ENCODE assay signal across 9 cellular contexts in the genomic region with DNA sequence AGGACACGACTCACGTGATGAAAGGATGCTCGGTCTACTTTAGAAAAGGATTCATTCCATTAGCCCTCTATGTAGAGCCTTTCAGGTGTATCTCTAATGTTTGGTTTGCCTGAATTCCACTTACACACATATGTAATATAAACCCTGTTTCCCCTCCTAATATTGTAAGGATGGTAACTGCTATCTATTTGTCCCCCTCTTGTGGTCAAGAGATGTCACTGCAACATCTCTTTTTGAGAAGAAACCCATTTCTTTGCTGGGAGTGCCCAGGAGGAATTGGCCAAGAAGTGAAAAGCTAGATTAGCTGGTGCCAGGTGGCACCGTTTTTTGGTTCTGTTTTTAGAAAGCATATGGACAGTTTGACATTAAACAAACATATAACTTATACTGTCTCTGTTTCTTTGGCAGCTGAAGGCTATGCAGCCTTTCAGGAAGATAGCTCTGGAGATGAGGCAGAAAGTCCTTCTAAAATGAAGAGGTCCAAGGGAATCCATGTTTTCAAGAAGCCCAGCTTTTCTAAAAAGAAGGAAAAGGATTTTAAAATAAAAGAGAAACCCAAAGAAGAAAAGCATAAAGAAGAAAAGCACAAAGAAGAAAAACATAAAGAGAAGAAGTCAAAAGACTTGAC. TPM values are rescaled to one million over a fixed set of nuclear protein-coding genes. Genes with fewer than 3 reads are reported as not detected.
DNase-seq lines count a peak whose midpoint lies in the region; ATAC-seq, FAIRE-seq and TF ChIP-seq lines count a peak whose summit lies in the region.
"Had no signal": no experiment of that assay in that cellular context is flagged by ENCODE, and none has a peak within 500 bp of the region (broad histone marks: within the 10 kb centered on the region; RNA-seq: fewer than 3 reads in every experiment).

No MANE protein-coding gene starts in this region.

- CTCF ChIA-PET in CD4-positive, alpha-beta T cell (lab: Charles Lee), result interaction anchor here (0.6 to 1.3 kb wide), 6 partner anchors 9 to 445 kb away, joined by 3 to 4 read pairs (median 3); no protein-coding TSS in a partner anchor
- CTCF ChIA-PET in mammary epithelial cell (lab: Charles Lee; ENCODE audit: low non-redundant PET) (interaction anchor here (0.7 to 1.7 kb wide), 3 partner anchors 62 to 532 kb away, joined by 4 to 5 read pairs (median 4); no protein-coding TSS in a partner anchor), HepG2 (lab: Yijun Ruan, JAX; ENCODE audit: low intra/inter-chr PET ratio, low total read pairs) (interaction anchor here (0.8 kb wide), 1 partner anchor 443 kb away, joined by 4 read pairs; no protein-coding TSS in a partner anchor)

- H2BK120ac ChIP-seq in H9 (ENCODE audit: low read depth, low read length, poor library complexity, severe bottlenecking), result no peak overlapping the region

- H2BK12ac ChIP-seq in H9 (ENCODE audit: insufficient read length, low read depth, low read length), result no peak overlapping the region

- H3K79me2 ChIP-seq in H9 (ENCODE audit: insufficient read depth, low read length) (no peaks in the 10 kb centered on the region), mammary epithelial cell (ENCODE audit: insufficient read depth, low read length) (peaks cover 35% of the 10 kb centered on the region), HepG2 (ENCODE audit: insufficient read depth, low read length) (no peaks in the 10 kb centered on the region)

- H3K27me3 ChIP-seq in CD4-positive, alpha-beta T cell (ENCODE audit: control insufficient read depth, insufficient read depth, low read length), result no peaks in the 10 kb centered on the region
- H3K27me3 ChIP-seq in H9 (ENCODE audit: insufficient read depth, low read length) (no peaks in the 10 kb centered on the region), mammary epithelial cell (ENCODE audit: insufficient read depth, low read length) (no peaks in the 10 kb centered on the region), HepG2 (ENCODE audit: control insufficient read depth in 1 of 2, insufficient read depth in 2 of 2, low read length in 2 of 2) (no peaks in the 10 kb centered on the region), vagina (no peaks in the 10 kb centered on the region)

- H3K9me3 Mint-ChIP-seq in CD4-positive, alpha-beta T cell, result no peaks in the 10 kb centered on the region
- no peaks in the 10 kb centered on the region for H3K9me3 Mint-ChIP-seq in H9
- H3K9me3 Mint-ChIP-seq: IgD-negative memory B cell had no signal

- H3K27me3 Mint-ChIP-seq in CD4-positive, alpha-beta T cell, result no peaks in the 10 kb centered on the region
- no peaks in the 10 kb centered on the region for H3K27me3 Mint-ChIP-seq in H9 (ENCODE audit: low read depth)
- H3K27me3 Mint-ChIP-seq: IgD-negative memory B cell had no signal

- peaks cover 54% of the 10 kb centered on the region for H3K36me3 Mint-ChIP-seq in CD4-positive, alpha-beta T cell (ENCODE audit: low read depth)
- peaks cover 0 to 21% (median 19%) of the 10 kb centered on the region in 3 experiments; a peak in 6 of 7 replicates for H3K36me3 Mint-ChIP-seq in H9 (ENCODE audit: insufficient read depth in 1 of 3, low read depth in 3 of 3)
- H3K36me3 Mint-ChIP-seq: IgD-negative memory B cell had no signal

- H3K14ac ChIP-seq in H9 (ENCODE audit: insufficient read depth, low read length), result no peak overlapping the region

- H3K4me2 ChIP-seq in H9 (ENCODE audit: insufficient read depth, insufficient read length, low read length), result no peak overlapping the region
- no peak overlapping the region for H3K4me2 ChIP-seq in mammary epithelial cell (ENCODE audit: insufficient read depth, low read depth, low read length)
- no peak overlapping the region for H3K4me2 ChIP-seq in HepG2 (ENCODE audit: low read depth, low read length)

- no peak overlapping the region for H4K5ac ChIP-seq in H9 (ENCODE audit: insufficient read length, low read depth, low read length)

- TF ChIP-seq EP300 in HepG2 (IDR thresholded peaks at IDR 0.05; ENCODE audit: low read depth in 2 of 2, low read length in 2 of 2) (no peak), HepG2 (CRISPR knock-in tag; IDR thresholded peaks at IDR 0.05; ENCODE audit: borderline replicate concordance) (no peak)

- BruUV-seq in mammary epithelial cell (replicated peaks; lab: Mats Ljungman, UMichigan) (no TSS peak), HepG2 (replicated peaks; lab: Mats Ljungman, UMichigan) (no TSS peak)

- dilution Hi-C loops in mammary epithelial cell (cut with HindIII; ENCODE audit: low sequenced_read_pairs), result loop anchor here (5.0 kb wide), 1 partner anchor 59 kb away; no protein-coding TSS in a partner anchor

- ATAC-seq in CD4-positive, alpha-beta T cell (ENCODE audit: poor library complexity), result peak; percentile 65
- ATAC-seq in HepG2 (no peak), HG03520 (IDR thresholded peaks at IDR 0.05; ENCODE audit: unreplicated experiment) (no peak), HG02981 (IDR thresholded peaks at IDR 0.05; ENCODE audit: unreplicated experiment) (no peak)

- H4K20me1 ChIP-seq in H9 (ENCODE audit: control insufficient read depth, insufficient read depth, insufficient read length), result no peaks in the 10 kb centered on the region
- no peaks in the 10 kb centered on the region for H4K20me1 ChIP-seq in mammary epithelial cell (ENCODE audit: insufficient read depth, low read length)
- H4K20me1 ChIP-seq in HepG2 (ENCODE audit: insufficient read depth, low read length), result no peaks in the 10 kb centered on the region

- H3K79me1 ChIP-seq in H9 (ENCODE audit: insufficient read depth, low read depth, low read length, poor library complexity, severe bottlenecking), result no peaks in the 10 kb centered on the region

- H2AK5ac ChIP-seq in H9 (ENCODE audit: insufficient read length, low read length), result no peak overlapping the region

- in situ Hi-C loops in mammary epithelial cell (cut with MboI; ENCODE audit: low sequenced_read_pairs in 2 of 2), result loop anchor here in 1 of 2 donors (25.0 kb wide), 1 partner anchor 854 kb away; no protein-coding TSS in a partner anchor
- in situ Hi-C loops in HepG2 (cut with HindIII; ENCODE audit: extremely low pct_ligation_motif_present, low pct_unique_long_range_greater_than_20kb), result no loop called here

- H3K18ac ChIP-seq in H9 (ENCODE audit: insufficient read length, low read depth, low read length), result no peak overlapping the region

- no peak for DNase-seq in CD4-positive, alpha-beta T cell
- DNase-seq in H9 (no peak), NCI-H69 (lab: John Stamatoyannopoulos, UW) (peak; percentile 82), mammary epithelial cell (peak; percentile 33), HepG2 (ENCODE audit: low spot score) (peak; percentile 14), vagina (ENCODE audit: extremely low spot score in 2 of 2) (no peak)

- no CpG with 5 or more reads among the region's 4 CpGs for WGBS in H9 (ENCODE audit: extremely low coverage, insufficient read length, low lambda C conversion rate)
- 75% methylated on average over 4 of the region's 4 CpGs for WGBS in mammary epithelial cell (ENCODE audit: low coverage, missing lambda C conversion rate)
- WGBS in HepG2 (ENCODE audit: low lambda C conversion rate), result 72% methylated on average over 4 of the region's 4 CpGs

- H3K4me3 Mint-ChIP-seq in CD4-positive, alpha-beta T cell, result no peak overlapping the region
- H3K4me3 Mint-ChIP-seq in H9, result no peak overlapping the region
- H3K4me3 Mint-ChIP-seq: IgD-negative memory B cell had no signal

- peak; percentile 56; the same call in 1 of the 2 replicates for TF ChIP-seq RAD21 in HepG2 (CRISPR knock-in tag; IDR thresholded peaks at IDR 0.05)

- no peak overlapping the region for H3K4ac ChIP-seq in H9 (ENCODE audit: low read depth, low read length)

- no peaks in the 10 kb centered on the region for H3K23me2 ChIP-seq in H9 (ENCODE audit: insufficient read length, low read depth, low read length, poor library complexity, severe bottlenecking)

- peak; percentile 96 for TF ChIP-seq CTCF in CD4-positive, alpha-beta T cell (IDR thresholded peaks at IDR 0.05)
- TF ChIP-seq CTCF in H9 (conservative IDR thresholded peaks at IDR 0.05) (peak; percentile 94), mammary epithelial cell (conservative IDR thresholded peaks at IDR 0.05 in 1 of 2, IDR thresholded peaks at IDR 0.05 in 1 of 2; ENCODE audit: extremely low read depth in 1 of 2, insufficient read depth in 1 of 2, low read depth in 1 of 2, low read length in 2 of 2) (peak; percentile 83 to 95), HepG2 (CRISPR knock-in tag; IDR thresholded peaks at IDR 0.05) (peak; percentile 79), vagina (IDR thresholded peaks at IDR 0.05) (peak; percentile 36 to 73 (median 69))

- H3K9ac ChIP-seq in H9 (ENCODE audit: extremely low read depth, insufficient read length, low read length), result no peak overlapping the region
- H3K9ac ChIP-seq in mammary epithelial cell (ENCODE audit: insufficient read depth, low read length), result no peak overlapping the region
- H3K9ac ChIP-seq in HepG2 (ENCODE audit: insufficient read depth, low read depth, low read length), result no peak overlapping the region

- POLR2A ChIA-PET in CD4-positive, alpha-beta T cell (lab: Charles Lee), result interaction anchor here (0.7 kb wide), 1 partner anchor 395 kb away, joined by 3 read pairs; no protein-coding TSS in a partner anchor
- POLR2A ChIA-PET in HepG2 (lab: Yijun Ruan, JAX), result no interaction called here

- peak; percentile 18 for FAIRE-seq in HepG2 (lab: Jason Lieb, UNC)

- no peak overlapping the region for H3K27ac ChIP-seq in CD4-positive, alpha-beta T cell (ENCODE audit: low read depth, low read length)
- H3K27ac ChIP-seq in H9 (ENCODE audit: insufficient read length, low read depth, low read length) (no peak overlapping the region), mammary epithelial cell (ENCODE audit: insufficient read depth, low read depth, low read length) (no peak overlapping the region), HepG2 (ENCODE audit: extremely low read length, insufficient read depth, low read length) (no peak overlapping the region), vagina (no peak overlapping the region)

- intact Hi-C loops in CD4-positive, alpha-beta T cell (cut with DNase I, micrococcal nuclease), result loop anchor here (1.0 to 10.0 kb wide), 7 partner anchors 39 to 862 kb away; a partner anchor contains a TSS
- intact Hi-C loops in mammary epithelial cell (cut with micrococcal nuclease) (loop anchor here (1.0 to 5.0 kb wide), 6 partner anchors 39 to 864 kb away; a partner anchor contains a TSS), HepG2 (cut with micrococcal nuclease; ENCODE audit: unreplicated experiment) (loop anchor here (5.0 kb wide), 2 partner anchors 94 to 179 kb away; no protein-coding TSS in a partner anchor), vagina (cut with DNase I) (loop anchor here (10.0 kb wide), 1 partner anchor 452 kb away; no protein-coding TSS in a partner anchor)

- H2BK15ac ChIP-seq in H9 (ENCODE audit: low read depth, low read length), result no peak overlapping the region

- no peak overlapping the region for H3K56ac ChIP-seq in H9 (ENCODE audit: insufficient read length, low read depth, low read length)

- H3K23ac ChIP-seq in H9 (ENCODE audit: insufficient read length, low read depth, low read length), result no peak overlapping the region

- H2BK5ac ChIP-seq in H9 (ENCODE audit: insufficient read length, low read length), result no peak overlapping the region

- H3K4me1 ChIP-seq in H9 (ENCODE audit: insufficient read depth, low read length) (no peaks in the 10 kb centered on the region), mammary epithelial cell (ENCODE audit: insufficient read depth, low read length) (peaks cover 5% of the 10 kb centered on the region), HepG2 (ENCODE audit: insufficient read depth, low read length) (peaks cover 17% of the 10 kb centered on the region), vagina (peaks cover 4% of the 10 kb centered on the region)

- H2BK20ac ChIP-seq in H9 (ENCODE audit: low read depth, low read length, poor library complexity, severe bottlenecking), result no peak overlapping the region

- H2AFZ ChIP-seq in H9 (ENCODE audit: low read length), result no peak overlapping the region
- H2AFZ ChIP-seq in mammary epithelial cell (ENCODE audit: low read depth, low read length), result no peak overlapping the region
- no peak overlapping the region for H2AFZ ChIP-seq in HepG2 (ENCODE audit: low read length)

- TF ChIP-seq POLR2A in HepG2 (IDR thresholded peaks at IDR 0.05; ENCODE audit: insufficient read depth in 1 of 2, low read depth in 2 of 2, low read length in 2 of 2) (no peak), vagina (IDR thresholded peaks at IDR 0.05) (no peak)

- H3K4me1 Mint-ChIP-seq in CD4-positive, alpha-beta T cell (ENCODE audit: low read depth), result peaks cover 12% of the 10 kb centered on the region
- H3K4me1 Mint-ChIP-seq in H9, result peaks cover 5% of the 10 kb centered on the region in 2 experiments; a peak in 2 of 4 replicates

- H3K4me3 ChIP-seq in mammary epithelial cell (replicated peaks in 1 of 3; ENCODE audit: insufficient read depth in 1 of 3, low read depth in 2 of 3, low read length in 3 of 3), result no peak overlapping the region
- H3K4me3 ChIP-seq in HepG2 (replicated peaks in 1 of 3; ENCODE audit: insufficient read depth in 1 of 3, low read depth in 2 of 3, low read length in 3 of 3), result no peak overlapping the region
- H3K4me3 ChIP-seq in vagina, result no peak overlapping the region

- no peak overlapping the region for H4K8ac ChIP-seq in H9 (replicated peaks; ENCODE audit: insufficient read length, low read depth, low read length)

- no peak overlapping the region for H4K91ac ChIP-seq in H9 (ENCODE audit: insufficient read length, low read depth, low read length)

- H3T11ph ChIP-seq in H9 (ENCODE audit: low read length), result no peak overlapping the region

- H3K36me3 ChIP-seq in mammary epithelial cell (ENCODE audit: insufficient read depth, low read length) (no peaks in the 10 kb centered on the region), HepG2 (replicated peaks in 1 of 2; ENCODE audit: control insufficient read depth in 1 of 2, insufficient read depth in 2 of 2, low read length in 2 of 2) (peaks cover 2 to 14% of the 10 kb centered on the region in 2 experiments; a peak in 4 of 5 replicates), vagina (peaks cover 0 to 17% of the 10 kb centered on the region in 2 donors)

- no peaks in the 10 kb centered on the region for H3K9me3 ChIP-seq in CD4-positive, alpha-beta T cell (ENCODE audit: control insufficient read depth, low read length)
- H3K9me3 ChIP-seq in H9 (ENCODE audit: control insufficient read depth, low read depth, low read length) (no peaks in the 10 kb centered on the region), mammary epithelial cell (replicated peaks; ENCODE audit: insufficient read depth, low read length) (no peaks in the 10 kb centered on the region), HepG2 (ENCODE audit: low read length) (no peaks in the 10 kb centered on the region), vagina (no peaks in the 10 kb centered on the region)

- H3K27ac Mint-ChIP-seq in CD4-positive, alpha-beta T cell, result no peak overlapping the region
- H3K27ac Mint-ChIP-seq in H9, result no peak overlapping the region

RNA-seq across cellular contexts. Expression of a gene that starts 41.2 kb away (rescaled TPM):
- 1 to 10 TPM; 6.5 to 7.8 TPM for total RNA-seq in CD4-positive, alpha-beta T cell
- total RNA-seq in H9 (2021) (49.6 and 51.0 TPM in 2 replicates), mammary epithelial cell (10 to 100 TPM; 59.1 to 72.2 TPM), HepG2 (2016; rRNA removed; fragmentation: Illumina TruSeq; extraction: Trizol) (33.1 and 39.9 TPM in 2 replicates), vagina (65.6 TPM)
- polyA plus RNA-seq in mammary epithelial cell (51.2 TPM), HepG2 (2011; rRNA removed) (23.6 and 24.5 TPM in 2 replicates)
- polyA minus RNA-seq in mammary epithelial cell, result 41.0 TPM
- 9.4 and 10.0 TPM in 2 replicates for total RNA-seq in HepG2 (2016; cell fraction: cytosol; rRNA removed; fragmentation: Illumina TruSeq; extraction: Trizol; ENCODE audit: low read depth)
- total RNA-seq in HepG2 (2016; cell fraction: insoluble cytoplasmic fraction; rRNA removed; fragmentation: Illumina TruSeq; extraction: Trizol), result 30.2 and 34.3 TPM in 2 replicates
- 30.2 and 31.0 TPM in 2 replicates for total RNA-seq in HepG2 (2016; cell fraction: membrane; rRNA removed; fragmentation: Illumina TruSeq; extraction: Trizol)
- 13.8 and 14.2 TPM in 2 replicates for total RNA-seq in HepG2 (2016; cell fraction: nucleus; rRNA removed; fragmentation: Illumina TruSeq; extraction: Trizol)
- 29.3 and 33.5 TPM in 2 replicates for polyA plus RNA-seq in HepG2 (2011; cell fraction: cytosol; rRNA removed)
- 13.3 and 15.1 TPM in 2 replicates for polyA plus RNA-seq in HepG2 (2011; cell fraction: nucleus; rRNA removed)
- 26.8 and 27.1 TPM in 2 replicates for polyA plus RNA-seq in HepG2 (2012)
- 7.0 and 8.2 TPM in 2 replicates for polyA plus RNA-seq in HepG2 (2016; cell fraction: cytosol; fragmentation: Illumina TruSeq; extraction: Trizol; ENCODE audit: low read depth)
- polyA plus RNA-seq in HepG2 (2016; cell fraction: insoluble cytoplasmic fraction; fragmentation: Illumina TruSeq; extraction: Trizol; ENCODE audit: low read depth), result 32.1 and 36.3 TPM in 2 replicates
- polyA plus RNA-seq in HepG2 (2016; cell fraction: membrane; fragmentation: Illumina TruSeq; extraction: Trizol; ENCODE audit: low read depth), result 22.0 and 22.5 TPM in 2 replicates
- 18.9 and 19.8 TPM in 2 replicates for polyA plus RNA-seq in HepG2 (2016; cell fraction: nucleus; fragmentation: Illumina TruSeq; extraction: Trizol; ENCODE audit: insufficient read depth, low read depth)
- 27.4 and 36.7 TPM in 2 replicates for polyA minus RNA-seq in HepG2 (2011; rRNA and poly(A)+ RNA removed; ENCODE audit: low replicate concordance)
- 18.6 and 19.0 TPM in 2 replicates for polyA minus RNA-seq in HepG2 (2011; cell fraction: cytosol; rRNA and poly(A)+ RNA removed)
- polyA minus RNA-seq in HepG2 (2011; cell fraction: nucleus; rRNA and poly(A)+ RNA removed), result 17.0 and 17.4 TPM in 2 replicates

Comparison
In these comparisons a context has a peak if more than half of its experiments do, and no peak if none do; other contexts are left out.
1. DNase-seq: peak in NCI-H69 (single experiment), mammary epithelial cell (single experiment) and HepG2 (single experiment); none in CD4-positive, alpha-beta T cell (0 of 10), H9 (single experiment) and vagina (0 of 2).
2. Peak in every context shown above with its lines, with median percentiles within 50 percentile points of each other: CTCF ChIP-seq.